In the genomic region with DNA sequence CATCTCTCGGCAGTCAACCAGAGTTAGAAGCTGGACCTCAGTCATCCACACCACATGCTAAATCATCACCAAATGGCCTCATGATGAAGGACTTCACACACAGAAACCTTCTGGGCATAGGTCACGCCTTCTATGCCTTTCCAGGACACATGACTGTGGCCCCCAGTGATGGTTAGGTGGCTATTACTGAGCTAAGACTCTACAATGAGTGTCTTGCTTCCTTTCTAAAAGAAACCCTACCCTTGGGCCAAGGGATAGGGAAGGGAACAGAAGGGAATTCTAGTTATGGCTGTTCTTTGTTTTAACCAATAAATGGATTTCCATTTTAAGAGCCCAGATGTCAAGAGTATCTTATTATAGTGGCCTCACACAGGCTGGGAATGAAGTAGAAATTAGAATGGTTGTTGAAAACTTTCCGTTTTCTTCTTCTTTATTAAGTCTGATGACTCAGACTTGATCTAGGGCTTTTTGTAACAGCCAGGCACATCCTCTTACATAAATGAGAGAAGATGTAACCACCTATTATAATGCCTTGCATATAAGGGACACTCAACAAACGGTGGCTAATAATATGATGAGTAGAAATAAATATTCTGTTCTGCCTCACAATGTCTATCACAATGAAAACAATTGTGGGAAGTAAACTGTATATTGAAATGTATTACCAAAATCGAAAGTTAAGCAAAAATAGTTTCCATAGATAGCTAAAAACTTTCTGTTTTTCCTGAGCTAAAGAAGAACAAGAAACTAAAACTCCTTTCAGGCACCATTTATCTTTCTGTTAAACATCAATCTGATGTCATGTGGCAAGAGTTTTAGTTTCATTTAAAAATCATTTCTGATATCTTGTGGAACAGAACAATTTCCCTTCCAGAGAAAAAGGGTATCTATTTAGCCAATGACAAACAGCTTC, we compare ENCODE assay signal across 9 cellular contexts.
A peak's percentile ranks its signal among the peaks of the same experiment; 100 is the strongest.
DNase-seq lines count a peak whose midpoint lies in the region; ATAC-seq and TF ChIP-seq lines count a peak whose summit lies in the region.
"Had no signal": no experiment of that assay in that cellular context is flagged by ENCODE, and none has a peak within 500 bp of the region (broad histone marks: within the 10 kb centered on the region; RNA-seq: fewer than 3 reads in every experiment).

No MANE protein-coding gene starts in this region.

- CTCF ChIA-PET in activated naive CD4-positive, alpha-beta T cell treated with anti-CD3 and anti-CD28 coated beads for 36 hours (lab: Charles Lee), result interaction anchor here (0.6 to 1.4 kb wide), 7 partner anchors 12 to 201 kb away, joined by 3 to 12 read pairs (median 5); no protein-coding TSS in a partner anchor

- no peaks in the 10 kb centered on the region for H3K36me3 Mint-ChIP-seq in activated naive CD4-positive, alpha-beta T cell treated with anti-CD3 and anti-CD28 coated beads for 36 hours (ENCODE audit: low read depth)
- H3K36me3 Mint-ChIP-seq in stimulated activated naive B cell treated with anti-CD40 and anti-IgM and Interleukin-4, amounts not matched to agents 10 μg/mL and 1 μg/mL and 100 μg/mL, for 72 hours, result peaks cover 0 to 4% of the 10 kb centered on the region in 2 donors

- H3K27me3 Mint-ChIP-seq in activated naive CD4-positive, alpha-beta T cell treated with anti-CD3 and anti-CD28 coated beads for 36 hours (ENCODE audit: low read depth), result no peaks in the 10 kb centered on the region
- no peaks in the 10 kb centered on the region for H3K27me3 Mint-ChIP-seq in stimulated activated naive B cell treated with anti-CD40 and anti-IgM and Interleukin-4, amounts not matched to agents 10 μg/mL and 1 μg/mL and 100 μg/mL, for 72 hours

- 54 to 72% methylated on average over 5 of the region's 5 CpGs for WGBS in sigmoid colon, 2 donors

- peak; percentile 49 for ATAC-seq in HG02840 (IDR thresholded peaks at IDR 0.05; ENCODE audit: low FRiP score, unreplicated experiment)
- peak; percentile 70 to 75 for ATAC-seq in stimulated activated naive B cell treated with anti-CD40 and anti-IgM and Interleukin-4, amounts not matched to agents 10 μg/mL and 1 μg/mL and 100 μg/mL, for 72 hours (replicated peaks)

- H3K4me3 ChIP-seq in sigmoid colon, result no peak overlapping the region

- no peak for TF ChIP-seq EP300 in sigmoid colon (IDR thresholded peaks at IDR 0.05)

- intact Hi-C loops in activated naive CD4-positive, alpha-beta T cell treated with anti-CD3 and anti-CD28 coated beads for 36 hours (cut with micrococcal nuclease), result loop anchor here (1.0 to 10.0 kb wide), 11 partner anchors 31 to 1460 kb away; a partner anchor contains a TSS
- intact Hi-C loops in sigmoid colon (cut with DNase I), result no loop called here

- H3K36me3 ChIP-seq in sigmoid colon, result no peaks in the 10 kb centered on the region

- no peaks in the 10 kb centered on the region for H3K9me3 Mint-ChIP-seq in activated naive CD4-positive, alpha-beta T cell treated with anti-CD3 and anti-CD28 coated beads for 36 hours
- no peaks in the 10 kb centered on the region for H3K9me3 Mint-ChIP-seq in stimulated activated naive B cell treated with anti-CD40 and anti-IgM and Interleukin-4, amounts not matched to agents 10 μg/mL and 1 μg/mL and 100 μg/mL, for 72 hours
- H3K9me3 Mint-ChIP-seq: nephron progenitor cell had no signal

- H3K4me3 Mint-ChIP-seq in activated naive CD4-positive, alpha-beta T cell treated with anti-CD3 and anti-CD28 coated beads for 36 hours, result peak overlapping the region; percentile 29
- peak overlapping the region in 1 of 2 donors; percentile 42 for H3K4me3 Mint-ChIP-seq in stimulated activated naive B cell treated with anti-CD40 and anti-IgM and Interleukin-4, amounts not matched to agents 10 μg/mL and 1 μg/mL and 100 μg/mL, for 72 hours
- H3K4me3 Mint-ChIP-seq: nephron progenitor cell had no signal

- H3K9me3 ChIP-seq in sigmoid colon, result no peaks in the 10 kb centered on the region

- peaks cover 54% of the 10 kb centered on the region for H3K4me1 Mint-ChIP-seq in activated naive CD4-positive, alpha-beta T cell treated with anti-CD3 and anti-CD28 coated beads for 36 hours (ENCODE audit: low read depth)
- peaks cover 12 to 15% of the 10 kb centered on the region in 2 donors for H3K4me1 Mint-ChIP-seq in stimulated activated naive B cell treated with anti-CD40 and anti-IgM and Interleukin-4, amounts not matched to agents 10 μg/mL and 1 μg/mL and 100 μg/mL, for 72 hours

- H3K4me1 ChIP-seq in sigmoid colon, result no peaks in the 10 kb centered on the region

- peak; percentile 40 for DNase-seq in activated naive CD4-positive, alpha-beta T cell treated with anti-CD3 and anti-CD28 coated beads for 36 hours
- DNase-seq in activated naive CD4-positive, alpha-beta T cell (lab: John Stamatoyannopoulos, UW), result no peak
- DNase-seq in MV-4-11 (lab: John Stamatoyannopoulos, UW) (peak; percentile 60), 8988T (no peak), sigmoid colon (no peak), HUDEP-2 (lab: John Stamatoyannopoulos, UW; ENCODE audit: unreplicated experiment in 76 of 76) (no peak)
- no peak for DNase-seq in stimulated activated naive B cell treated with anti-CD40 and anti-IgM and Interleukin-4, amounts not matched to agents 10 μg/mL and 1 μg/mL and 100 μg/mL, for 72 hours
- DNase-seq: nephron progenitor cell had no signal

- TF ChIP-seq CTCF in sigmoid colon (IDR thresholded peaks at IDR 0.05), result no peak

- no peak for TF ChIP-seq POLR2A in sigmoid colon (IDR thresholded peaks at IDR 0.05)

- H3K27ac ChIP-seq in sigmoid colon, result no peak overlapping the region

- H3K27me3 ChIP-seq in sigmoid colon, result no peaks in the 10 kb centered on the region

- peak overlapping the region; percentile 98 for H3K27ac Mint-ChIP-seq in activated naive CD4-positive, alpha-beta T cell treated with anti-CD3 and anti-CD28 coated beads for 36 hours
- no peak overlapping the region for H3K27ac Mint-ChIP-seq in stimulated activated naive B cell treated with anti-CD40 and anti-IgM and Interleukin-4, amounts not matched to agents 10 μg/mL and 1 μg/mL and 100 μg/mL, for 72 hours
- H3K27ac Mint-ChIP-seq: nephron progenitor cell had no signal

Comparison
In these comparisons a context has a peak if more than half of its experiments do, and no peak if none do; other contexts are left out.
1. DNase-seq: peak in activated naive CD4-positive, alpha-beta T cell treated with anti-CD3 and anti-CD28 coated beads for 36 hours (single experiment) and MV-4-11 (single experiment); none in activated naive CD4-positive, alpha-beta T cell (0 of 4), stimulated activated naive B cell treated with anti-CD40 and anti-IgM and Interleukin-4, amounts not matched to agents 10 μg/mL and 1 μg/mL and 100 μg/mL, for 72 hours (single experiment), 8988T (single experiment), sigmoid colon (single experiment) and HUDEP-2 (0 of 76).